Comparison of ENCODE assay signal across 1 cellular context in genomic region chr21:38645282-38645681, GRCh38.
A peak's percentile ranks its signal among the peaks of the same experiment; 100 is the strongest.
TF ChIP-seq lines count a peak whose summit lies in the region.

No MANE protein-coding gene starts in this region.

TF ChIP-seq in IMR-90, 13 proteins besides CTCF, POLR2A, EP300 and RAD21 (continued from another document):
- TF ChIP-seq USF2 (IDR thresholded peaks at IDR 0.05; ENCODE audit: low read depth, low read length): peak; percentile 80
- TF ChIP-seq BHLHE40 (IDR thresholded peaks at IDR 0.05; ENCODE audit: low read depth, low read length): peak; percentile 80
